8 cellular contexts compared by ENCODE assay signal in genomic region chr12:56156464-56157200, GRCh38. TPM values are rescaled to one million over a fixed set of nuclear protein-coding genes. Genes with fewer than 3 reads are reported as not detected.
A peak's percentile ranks its signal among the peaks of the same experiment; 100 is the strongest.
DNase-seq lines count a peak whose midpoint lies in the region; ATAC-seq and TF ChIP-seq lines count a peak whose summit lies in the region.
"Not testable (repeated sequence)": the region's sequence is repeated elsewhere in the genome, so short reads cannot be mapped to it uniquely, and the experiment has no call there.

No MANE protein-coding gene starts in this region.

- peak overlapping the region; percentile 92 for H3K27ac Mint-ChIP-seq in activated T-helper 17 cell treated with anti-CD3 and anti-CD28 coated beads, Interleukin-2, amount 50 U/mL, for 72 hours
- H3K27ac Mint-ChIP-seq in naive B cell = peak overlapping the region in 5 of 6 donors; percentile 96 to 100 (median 98)

- peaks cover 30% of the 10 kb centered on the region for H3K4me1 ChIP-seq in ACC112 (ENCODE audit: control insufficient read depth, insufficient read depth, low read length, unreplicated experiment)
- peaks cover 4 to 43% (median 24%) of the 10 kb centered on the region in 4 donors for H3K4me1 ChIP-seq in Peyer's patch
- peaks cover 0 to 42% of the 10 kb centered on the region in 2 donors for H3K4me1 ChIP-seq in right atrium auricular region

- peaks cover 61% of the 10 kb centered on the region for H3K36me3 Mint-ChIP-seq in activated T-helper 17 cell treated with anti-CD3 and anti-CD28 coated beads, Interleukin-2, amount 50 U/mL, for 72 hours (ENCODE audit: low read depth)
- H3K36me3 Mint-ChIP-seq in naive B cell = peaks cover 0 to 27% of the 10 kb centered on the region in 2 donors

- H3K27ac ChIP-seq in ACC112 (ENCODE audit: low read depth, low read length) = peak overlapping the region; percentile 49
- H3K27ac ChIP-seq in Peyer's patch = peak overlapping the region; percentile 91 to 100 (median 97)
- peak overlapping the region; percentile 93 for H3K27ac ChIP-seq in cingulate gyrus (ENCODE audit: low read depth, low read length)
- peak overlapping the region; percentile 96 to 99 for H3K27ac ChIP-seq in right atrium auricular region
- peak overlapping the region in 20 of 21 experiments; percentile 94 to 99 (median 97) for H3K27ac ChIP-seq in skin epidermis

- H3K79me2 ChIP-seq in ACC112 (ENCODE audit: control insufficient read depth, insufficient read depth, low read length, unreplicated experiment) = peaks cover 35% of the 10 kb centered on the region

- DNase-seq in GM12865 (ENCODE audit: low read depth); Peyer's patch; right atrium auricular region (ENCODE audit: low spot score); naive B cell: not testable (repeated sequence)

- peak overlapping the region; percentile 74 for H3K4me3 ChIP-seq in ACC112 (ENCODE audit: low read depth, low read length)
- peak overlapping the region; percentile 80 for H3K4me3 ChIP-seq in GM12865 (ENCODE audit: low read depth, low read length)
- peak overlapping the region; percentile 62 to 96 (median 80) for H3K4me3 ChIP-seq in Peyer's patch
- peak overlapping the region; percentile 69 to 92 for H3K4me3 ChIP-seq in right atrium auricular region
- H3K4me3 ChIP-seq in skin epidermis = peak overlapping the region; percentile 64 to 79 (median 76)

- H3K27me3 Mint-ChIP-seq in activated T-helper 17 cell treated with anti-CD3 and anti-CD28 coated beads, Interleukin-2, amount 50 U/mL, for 72 hours; naive B cell: not testable (repeated sequence)

- not testable (repeated sequence) for TF ChIP-seq POLR2A in Peyer's patch (IDR thresholded peaks at IDR 0.05)

- H3K36me3 ChIP-seq in ACC112 (ENCODE audit: insufficient read depth, low read length) = peaks cover 24% of the 10 kb centered on the region; the same call in 1 of the 2 replicates
- peaks cover 0 to 22% (median 0%) of the 10 kb centered on the region in 3 donors for H3K36me3 ChIP-seq in Peyer's patch
- H3K36me3 ChIP-seq in right atrium auricular region = peaks cover 23% of the 10 kb centered on the region

- H3K9me3 ChIP-seq in Peyer's patch, right atrium auricular region: not testable (repeated sequence)

- H3K4me3 Mint-ChIP-seq in activated T-helper 17 cell treated with anti-CD3 and anti-CD28 coated beads, Interleukin-2, amount 50 U/mL, for 72 hours = peak overlapping the region; percentile 99
- peak overlapping the region; percentile 90 to 100 (median 98) for H3K4me3 Mint-ChIP-seq in naive B cell

- peaks cover 12% of the 10 kb centered on the region for H3K4me1 Mint-ChIP-seq in activated T-helper 17 cell treated with anti-CD3 and anti-CD28 coated beads, Interleukin-2, amount 50 U/mL, for 72 hours
- peaks cover 56 to 74% (median 63%) of the 10 kb centered on the region in 3 donors for H3K4me1 Mint-ChIP-seq in naive B cell

- not testable (repeated sequence) for H3K9me3 Mint-ChIP-seq in activated T-helper 17 cell treated with anti-CD3 and anti-CD28 coated beads, Interleukin-2, amount 50 U/mL, for 72 hours; naive B cell

- ATAC-seq in activated T-helper 17 cell treated with anti-CD3 and anti-CD28 coated beads, Interleukin-2, amount 50 U/mL, for 72 hours (replicated peaks); naive B cell (ENCODE audit: low read depth in 2 of 2): not testable (repeated sequence)

- not testable (repeated sequence) for TF ChIP-seq CTCF in GM12865 (IDR thresholded peaks at IDR 0.05; ENCODE audit: insufficient read depth, low read depth, low read length, missing control alignments); Peyer's patch (IDR thresholded peaks at IDR 0.05); right atrium auricular region (IDR thresholded peaks at IDR 0.05)

- H2AFZ ChIP-seq in ACC112 (ENCODE audit: low read length, unreplicated experiment) = not testable (repeated sequence)

- not testable (repeated sequence) for H3K27me3 ChIP-seq in ACC112 (ENCODE audit: insufficient read depth, low read length); Peyer's patch; right atrium auricular region

RNA-seq across cellular contexts. Expression of gene MYL6, which starts 1.5 kb away (rescaled TPM):
- total RNA-seq in Peyer's patch (1,000 to 10,000 TPM; 1,247 to 1,872 (median 1,541) TPM), right atrium auricular region (1,000 to 10,000 TPM in 1 of 2 donors, 100 to 1,000 TPM in 1; 567 to 1,179 TPM)
- 1,000 to 10,000 TPM in 1 of 2 donors, 100 to 1,000 TPM in 1; 974 to 1,528 TPM for total RNA-seq in activated T-helper 17 cell treated with anti-CD3 and anti-CD28 coated beads, Interleukin-2, amount 50 U/mL, for 72 hours
- polyA plus RNA-seq in naive B cell (ENCODE audit: low read depth in 6 of 6) = 1,000 to 10,000 TPM; 1,680 to 2,679 (median 1,914) TPM

RNA-seq across cellular contexts. Expression of gene MYL6B, which starts 4.2 kb away (rescaled TPM):
- total RNA-seq in Peyer's patch (10 to 100 TPM; 16.0 to 46.2 (median 21.3) TPM), right atrium auricular region (10 to 100 TPM; 36.1 to 55.1 TPM)
- 100 to 1,000 TPM in 1 of 2 donors, 10 to 100 TPM in 1; 96.9 to 114 TPM for total RNA-seq in activated T-helper 17 cell treated with anti-CD3 and anti-CD28 coated beads, Interleukin-2, amount 50 U/mL, for 72 hours
- 10 to 100 TPM; 14.2 to 35.1 (median 20.2) TPM for polyA plus RNA-seq in naive B cell (ENCODE audit: low read depth in 6 of 6)

RNA-seq across cellular contexts. Expression of gene ESYT1, which starts 28.6 kb away (rescaled TPM):
- total RNA-seq in Peyer's patch (10 to 100 TPM; 36.3 to 62.7 (median 53.2) TPM), right atrium auricular region (10 to 100 TPM; 25.4 to 74.0 TPM)
- 100 to 1,000 TPM; 234 to 236 TPM for total RNA-seq in activated T-helper 17 cell treated with anti-CD3 and anti-CD28 coated beads, Interleukin-2, amount 50 U/mL, for 72 hours
- 100 to 1,000 TPM; 145 to 293 (median 196) TPM for polyA plus RNA-seq in naive B cell (ENCODE audit: low read depth in 6 of 6)

RNA-seq across cellular contexts. Expression of gene SMARCC2, which starts 32.7 kb away (rescaled TPM):
- total RNA-seq in Peyer's patch (100 to 1,000 TPM in 3 of 4 donors, 10 to 100 TPM in 1; 85.6 to 299 (median 139) TPM), right atrium auricular region (10 to 100 TPM; 45.0 to 70.2 TPM)
- total RNA-seq in activated T-helper 17 cell treated with anti-CD3 and anti-CD28 coated beads, Interleukin-2, amount 50 U/mL, for 72 hours = 100 to 1,000 TPM; 104 to 114 TPM
- polyA plus RNA-seq in naive B cell (ENCODE audit: low read depth in 6 of 6) = 100 to 1,000 TPM in 1 of 6 donors, 10 to 100 TPM in 5; 33.3 to 112 (median 64.8) TPM

RNA-seq across cellular contexts. Expression of gene ZC3H10, which starts 38.6 kb away (rescaled TPM):
- total RNA-seq in Peyer's patch = 1 to 10 TPM; 2.0 to 5.5 (median 3.8) TPM
- total RNA-seq in activated T-helper 17 cell treated with anti-CD3 and anti-CD28 coated beads, Interleukin-2, amount 50 U/mL, for 72 hours = 1 to 10 TPM; 7.8 to 8.0 TPM
- 1 to 10 TPM; 2.1 to 2.9 TPM for total RNA-seq in right atrium auricular region
- 1 to 10 TPM; 1.0 to 7.8 (median 3.4) TPM for polyA plus RNA-seq in naive B cell (ENCODE audit: low read depth in 6 of 6)
